28 cellular contexts compared by ENCODE assay signal in genomic region chr5:176633638-176634037, GRCh38. TPM values are rescaled to one million over a fixed set of nuclear protein-coding genes. Genes with fewer than 3 reads are reported as not detected.
"Had no signal": no experiment of that assay in that cellular context is flagged by ENCODE, and none has a peak within 500 bp of the region (broad histone marks: within the 10 kb centered on the region; RNA-seq: fewer than 3 reads in every experiment).

No MANE protein-coding gene starts in this region.

- H3K27ac Mint-ChIP-seq: activated CD4-positive, alpha-beta memory T cell treated with anti-CD3 and anti-CD28 coated beads, Interleukin-2, amount 10 ng/mL, durations not matched to agents 7 days and 5 days; activated naive CD8-positive, alpha-beta T cell treated with anti-CD3 and anti-CD28 coated beads, Interleukin-2, amount 10 ng/mL, durations not matched to agents 7 days and 5 days; activated T-helper 17 cell treated with anti-CD3 and anti-CD28 coated beads, Interleukin-2, amount 50 U/mL, for 72 hours; neural progenitor cell; stimulated activated naive CD8-positive, alpha-beta T cell treated with anti-CD3 and anti-CD28 coated beads, Interleukin-15, Interleukin-2, amounts not matched to agents 100 ng/mL and 50 ng/mL, for 24 hours had no signal

- H3K9me3 Mint-ChIP-seq: activated CD4-positive, alpha-beta memory T cell treated with anti-CD3 and anti-CD28 coated beads, Interleukin-2, amount 10 ng/mL, durations not matched to agents 7 days and 5 days; activated naive CD8-positive, alpha-beta T cell treated with anti-CD3 and anti-CD28 coated beads, Interleukin-2, amount 10 ng/mL, durations not matched to agents 7 days and 5 days; activated T-helper 17 cell treated with anti-CD3 and anti-CD28 coated beads, Interleukin-2, amount 50 U/mL, for 72 hours; neural progenitor cell; stimulated activated naive CD8-positive, alpha-beta T cell treated with anti-CD3 and anti-CD28 coated beads, Interleukin-15, Interleukin-2, amounts not matched to agents 100 ng/mL and 50 ng/mL, for 24 hours had no signal

- FAIRE-seq: endometrium had no signal

- H3K4me1 Mint-ChIP-seq: activated T-helper 17 cell treated with anti-CD3 and anti-CD28 coated beads, Interleukin-2, amount 50 U/mL, for 72 hours had no signal

- DNase-seq: activated CD4-positive, alpha-beta memory T cell treated with anti-CD3 and anti-CD28 coated beads, Interleukin-2, amount 10 ng/mL, durations not matched to agents 7 days and 5 days; activated CD4-positive, alpha-beta T cell treated with anti-CD3 and anti-CD28 coated beads for 48 hours; activated CD4-positive, CD25-positive, alpha-beta regulatory T cell; activated naive CD4-positive, alpha-beta T cell; activated naive CD8-positive, alpha-beta T cell treated with anti-CD3 and anti-CD28 coated beads, Interleukin-2, amount 10 ng/mL, durations not matched to agents 7 days and 5 days; activated T-cell treated with anti-CD3 and anti-CD28 coated beads, Interleukin-2, amount 50 U/mL, for 1 hour; central memory CD4-positive, alpha-beta T cell; colonic mucosa; heart right ventricle; left lung; midbrain; right cardiac atrium; stimulated activated CD4-positive, alpha-beta T cell treated with anti-CD3 and anti-CD28 coated beads, Interleukin-2, amount 100 ng/mL, for 24 hours; transverse colon; uterus had no signal

- H3K4me3 Mint-ChIP-seq: activated CD4-positive, alpha-beta memory T cell treated with anti-CD3 and anti-CD28 coated beads, Interleukin-2, amount 10 ng/mL, durations not matched to agents 7 days and 5 days; activated naive CD8-positive, alpha-beta T cell treated with anti-CD3 and anti-CD28 coated beads, Interleukin-2, amount 10 ng/mL, durations not matched to agents 7 days and 5 days; activated T-helper 17 cell treated with anti-CD3 and anti-CD28 coated beads, Interleukin-2, amount 50 U/mL, for 72 hours; neural progenitor cell; stimulated activated naive CD8-positive, alpha-beta T cell treated with anti-CD3 and anti-CD28 coated beads, Interleukin-15, Interleukin-2, amounts not matched to agents 100 ng/mL and 50 ng/mL, for 24 hours had no signal

- ATAC-seq: activated T-helper 17 cell treated with anti-CD3 and anti-CD28 coated beads, Interleukin-2, amount 50 U/mL, for 72 hours; gastroesophageal sphincter; heart right ventricle; left lung had no signal

- H3K36me3 Mint-ChIP-seq: activated naive CD8-positive, alpha-beta T cell treated with anti-CD3 and anti-CD28 coated beads, Interleukin-2, amount 10 ng/mL, durations not matched to agents 7 days and 5 days; brain; neural progenitor cell had no signal

RNA-seq across cellular contexts. Expression of gene EIF4E1B, which starts 3.2 kb away (rescaled TPM):
- total RNA-seq: activated CD4-positive, alpha-beta memory T cell treated with anti-CD3 and anti-CD28 coated beads, Interleukin-2, amount 10 ng/mL, durations not matched to agents 7 days and 5 days; activated naive CD8-positive, alpha-beta T cell treated with anti-CD3 and anti-CD28 coated beads, Interleukin-2, amount 10 ng/mL, durations not matched to agents 7 days and 5 days; activated T-helper 17 cell treated with anti-CD3 and anti-CD28 coated beads, Interleukin-2, amount 50 U/mL, for 72 hours; colonic mucosa; gastroesophageal sphincter; heart right ventricle; kidney epithelial cell; left lung; lung microvascular endothelial cell; myocyte; osteocyte; right cardiac atrium; skeletal muscle tissue; suprapubic skin; transverse colon; uterus had no signal

RNA-seq across cellular contexts. Expression of gene SNCB, which starts 3.3 kb away (rescaled TPM):
- total RNA-seq: activated CD4-positive, alpha-beta memory T cell treated with anti-CD3 and anti-CD28 coated beads, Interleukin-2, amount 10 ng/mL, durations not matched to agents 7 days and 5 days; activated T-helper 17 cell treated with anti-CD3 and anti-CD28 coated beads, Interleukin-2, amount 50 U/mL, for 72 hours; colonic mucosa; gastroesophageal sphincter; kidney epithelial cell; left lung; osteocyte; prostate gland; skeletal muscle tissue; suprapubic skin; transverse colon; uterus had no signal
